In the genomic region with DNA sequence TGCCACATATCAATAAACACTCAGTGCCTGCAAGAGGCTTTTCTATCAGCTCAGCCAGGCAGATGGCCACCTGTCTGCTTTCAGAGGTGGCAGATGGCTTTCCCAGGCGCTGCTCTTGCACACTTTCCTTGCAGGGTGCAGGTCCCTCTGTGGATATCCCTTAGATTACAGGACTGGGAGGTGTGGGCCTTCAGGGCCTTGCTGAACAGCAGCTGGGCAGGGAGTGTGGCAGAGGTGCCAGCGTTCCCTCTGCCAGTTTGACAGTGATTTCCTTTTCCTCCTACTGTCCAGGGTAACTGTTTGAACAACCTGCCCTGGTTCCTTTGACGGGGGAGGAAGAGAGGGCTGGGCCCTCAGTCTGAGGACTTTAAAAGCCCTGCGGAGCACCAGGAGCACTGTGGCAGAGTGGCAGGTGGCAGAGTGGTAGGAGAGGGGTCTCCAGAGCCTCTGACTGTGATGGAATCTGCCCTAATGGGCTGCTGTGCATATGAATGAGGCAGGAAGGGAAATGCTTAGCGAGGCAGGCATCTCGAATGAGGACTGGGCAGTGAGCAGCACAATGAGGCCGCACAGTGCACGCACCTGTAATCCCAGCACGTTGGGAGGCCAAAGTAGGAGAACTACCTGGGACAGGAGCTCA, we compare ENCODE assay signal across 1 cellular context.
TF ChIP-seq lines count a peak whose summit lies in the region.

No MANE protein-coding gene starts in this region.

TF ChIP-seq in GM23338, 12 proteins besides CTCF, POLR2A, EP300 and RAD21 (continued from another document):
- TF ChIP-seq ZNF462 (CRISPR knock-in tag; IDR thresholded peaks at IDR 0.05) (peak; percentile 77), POLR2AphosphoS5 (IDR thresholded peaks at IDR 0.05; ENCODE audit: low read depth) (no peak), ZNF114 (CRISPR knock-in tag; IDR thresholded peaks at IDR 0.05) (no peak), JUNB (IDR thresholded peaks at IDR 0.05; ENCODE audit: unreplicated experiment) (no peak), NANOG (IDR thresholded peaks at IDR 0.05; ENCODE audit: borderline replicate concordance) (peak; percentile 80), STAT1 (IDR thresholded peaks at IDR 0.05; ENCODE audit: unreplicated experiment) (no peak), CREB1 (CRISPR knock-in tag; IDR thresholded peaks at IDR 0.05; ENCODE audit: low read depth) (peak; percentile 49; the same call in 1 of the 2 replicates)
- TF ChIP-seq, protein P1, sequence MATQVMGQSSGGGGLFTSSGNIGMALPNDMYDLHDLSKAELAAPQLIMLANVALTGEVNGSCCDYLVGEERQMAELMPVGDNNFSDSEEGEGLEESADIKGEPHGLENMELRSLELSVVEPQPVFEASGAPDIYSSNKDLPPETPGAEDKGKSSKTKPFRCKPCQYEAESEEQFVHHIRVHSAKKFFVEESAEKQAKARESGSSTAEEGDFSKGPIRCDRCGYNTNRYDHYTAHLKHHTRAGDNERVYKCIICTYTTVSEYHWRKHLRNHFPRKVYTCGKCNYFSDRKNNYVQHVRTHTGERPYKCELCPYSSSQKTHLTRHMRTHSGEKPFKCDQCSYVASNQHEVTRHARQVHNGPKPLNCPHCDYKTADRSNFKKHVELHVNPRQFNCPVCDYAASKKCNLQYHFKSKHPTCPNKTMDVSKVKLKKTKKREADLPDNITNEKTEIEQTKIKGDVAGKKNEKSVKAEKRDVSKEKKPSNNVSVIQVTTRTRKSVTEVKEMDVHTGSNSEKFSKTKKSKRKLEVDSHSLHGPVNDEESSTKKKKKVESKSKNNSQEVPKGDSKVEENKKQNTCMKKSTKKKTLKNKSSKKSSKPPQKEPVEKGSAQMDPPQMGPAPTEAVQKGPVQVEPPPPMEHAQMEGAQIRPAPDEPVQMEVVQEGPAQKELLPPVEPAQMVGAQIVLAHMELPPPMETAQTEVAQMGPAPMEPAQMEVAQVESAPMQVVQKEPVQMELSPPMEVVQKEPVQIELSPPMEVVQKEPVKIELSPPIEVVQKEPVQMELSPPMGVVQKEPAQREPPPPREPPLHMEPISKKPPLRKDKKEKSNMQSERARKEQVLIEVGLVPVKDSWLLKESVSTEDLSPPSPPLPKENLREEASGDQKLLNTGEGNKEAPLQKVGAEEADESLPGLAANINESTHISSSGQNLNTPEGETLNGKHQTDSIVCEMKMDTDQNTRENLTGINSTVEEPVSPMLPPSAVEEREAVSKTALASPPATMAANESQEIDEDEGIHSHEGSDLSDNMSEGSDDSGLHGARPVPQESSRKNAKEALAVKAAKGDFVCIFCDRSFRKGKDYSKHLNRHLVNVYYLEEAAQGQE (IDR thresholded peaks at IDR 0.05; ENCODE audit: unreplicated experiment): no peak
- TF ChIP-seq, protein P2, sequence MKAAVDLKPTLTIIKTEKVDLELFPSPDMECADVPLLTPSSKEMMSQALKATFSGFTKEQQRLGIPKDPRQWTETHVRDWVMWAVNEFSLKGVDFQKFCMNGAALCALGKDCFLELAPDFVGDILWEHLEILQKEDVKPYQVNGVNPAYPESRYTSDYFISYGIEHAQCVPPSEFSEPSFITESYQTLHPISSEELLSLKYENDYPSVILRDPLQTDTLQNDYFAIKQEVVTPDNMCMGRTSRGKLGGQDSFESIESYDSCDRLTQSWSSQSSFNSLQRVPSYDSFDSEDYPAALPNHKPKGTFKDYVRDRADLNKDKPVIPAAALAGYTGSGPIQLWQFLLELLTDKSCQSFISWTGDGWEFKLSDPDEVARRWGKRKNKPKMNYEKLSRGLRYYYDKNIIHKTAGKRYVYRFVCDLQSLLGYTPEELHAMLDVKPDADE (IDR thresholded peaks at IDR 0.05): no peak
